12 cellular contexts compared by ENCODE assay signal in the genomic region with DNA sequence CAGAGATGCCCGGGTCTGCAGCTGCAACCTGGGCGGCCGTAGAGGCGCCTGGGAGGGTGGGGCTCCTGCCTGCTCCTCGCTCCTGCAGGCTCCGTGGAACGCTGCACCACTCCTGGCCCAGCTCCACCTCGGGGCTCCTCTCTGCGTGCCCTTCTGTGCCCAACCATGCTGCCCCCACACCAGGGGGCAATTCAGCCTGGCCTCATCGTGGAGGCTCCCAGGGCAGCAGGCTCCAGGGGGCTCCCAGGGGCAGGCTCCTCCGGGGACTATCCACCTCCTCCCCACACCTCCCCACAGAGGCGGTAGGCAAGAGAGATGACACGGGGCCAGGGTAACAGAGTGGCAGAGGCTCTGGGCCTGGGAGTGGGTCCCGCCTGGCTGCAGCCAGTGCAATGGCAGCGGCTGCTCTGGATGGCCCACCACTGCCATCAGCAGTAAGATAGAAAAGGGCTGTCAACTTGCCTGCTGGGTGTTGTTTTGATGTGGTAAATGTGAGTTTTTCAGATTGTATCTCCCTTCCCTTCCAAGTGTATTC. TPM values are rescaled to one million over a fixed set of nuclear protein-coding genes. Genes with fewer than 3 reads are reported as not detected.
DNase-seq lines count a peak whose midpoint lies in the region; ATAC-seq and TF ChIP-seq lines count a peak whose summit lies in the region.
"Had no signal": no experiment of that assay in that cellular context is flagged by ENCODE, and none has a peak within 500 bp of the region (broad histone marks: within the 10 kb centered on the region; RNA-seq: fewer than 3 reads in every experiment).

No MANE protein-coding gene starts in this region.

- ATAC-seq in sciatic nerve (peak; percentile 22), GM21529 (IDR thresholded peaks at IDR 0.05; ENCODE audit: unreplicated experiment) (no peak)

- peaks cover 91% of the 10 kb centered on the region for H3K4me1 Mint-ChIP-seq in activated naive CD8-positive, alpha-beta T cell (ENCODE audit: low read depth)

- DNase-seq in activated CD4-positive, alpha-beta T cell treated with anti-CD3 and anti-CD28 coated beads, Interleukin-2, amount 50 U/mL, for 4 hours, result peak; percentile 21 to 28
- DNase-seq in sciatic nerve (ENCODE audit: low spot score), result no peak
- DNase-seq in head of caudate nucleus, result no peak
- no peak for DNase-seq in kidney glomerular epithelial cell (lab: John Stamatoyannopoulos, UW)
- no peak for DNase-seq in iPS-NIHi11 (ENCODE audit: low spot score)
- DNase-seq: KG1 had no signal

- no peaks in the 10 kb centered on the region for H3K4me1 ChIP-seq in HEK293 (ENCODE audit: control insufficient read depth, insufficient read depth, low read length)

- no peak overlapping the region for H3K4me3 ChIP-seq in HEK293 (ENCODE audit: low read depth, low read length)
- H3K4me3 ChIP-seq: cardiac muscle cell, thoracic aorta had no signal

- no peaks in the 10 kb centered on the region for H3K27me3 Mint-ChIP-seq in activated naive CD8-positive, alpha-beta T cell

- H3K27ac Mint-ChIP-seq in activated naive CD8-positive, alpha-beta T cell, result peak overlapping the region; percentile 99

- H3K9me3 ChIP-seq in HEK293 (ENCODE audit: control insufficient read depth, insufficient read depth, low read depth, low read length), result no peaks in the 10 kb centered on the region
- H3K9me3 ChIP-seq: thoracic aorta had no signal

- intact Hi-C loops in sciatic nerve (cut with DNase I), result no loop called here
- intact Hi-C loops in head of caudate nucleus (cut with DNase I), result no loop called here

- peaks cover 6% of the 10 kb centered on the region for H3K36me3 Mint-ChIP-seq in activated naive CD8-positive, alpha-beta T cell

- peak overlapping the region; percentile 87 for H3K4me3 Mint-ChIP-seq in activated naive CD8-positive, alpha-beta T cell

- no peaks in the 10 kb centered on the region for H3K9me3 Mint-ChIP-seq in activated naive CD8-positive, alpha-beta T cell (ENCODE audit: low read depth)

- POLR2A ChIA-PET in HEK293 (lab: Yijun Ruan, JAX), result no interaction called here

- H3K27ac ChIP-seq in HEK293 (ENCODE audit: extremely low read depth, low read depth, low read length), result no peak overlapping the region
- H3K27ac ChIP-seq: cardiac muscle cell, RWPE1, thoracic aorta had no signal

- CTCF ChIA-PET in HEK293 (lab: Yijun Ruan, JAX), result interaction anchor here (0.7 to 0.8 kb wide), 2 partner anchors 127 to 244 kb away, joined by 3 to 4 read pairs; no protein-coding TSS in a partner anchor

- H3K36me3 ChIP-seq in HEK293 (ENCODE audit: control insufficient read depth in 2 of 2, insufficient read depth in 1 of 2, low read length in 2 of 2), result no peaks in the 10 kb centered on the region
- H3K36me3 ChIP-seq: cardiac muscle cell, thoracic aorta had no signal

- no peak for TF ChIP-seq CTCF in HEK293 (tag by site-specific recombination; IDR thresholded peaks at IDR 0.05)

TF ChIP-seq in HEK293, 187 proteins besides CTCF, POLR2A, EP300 and RAD21:
- no peak for TF ChIP-seq ZNF792 (tag by site-specific recombination; IDR thresholded peaks at IDR 0.05)
- TF ChIP-seq ZNF211 (tag by site-specific recombination; IDR thresholded peaks at IDR 0.05; ENCODE audit: low read depth), result no peak
- TF ChIP-seq ZSCAN16 (tag by site-specific recombination; IDR thresholded peaks at IDR 0.05), result no peak
- no peak for TF ChIP-seq HOXD13 (CRISPR knock-in tag; IDR thresholded peaks at IDR 0.05; ENCODE audit: borderline replicate concordance)
- TF ChIP-seq ZFP69B (tag by site-specific recombination; IDR thresholded peaks at IDR 0.05), result 0 out of 2 replicates have a peak, but pooled peaks have one; percentile 28
- no peak for TF ChIP-seq ZNF114 (tag by site-specific recombination; IDR thresholded peaks at IDR 0.05)
- no peak for TF ChIP-seq ZNF19 (tag by site-specific recombination; IDR thresholded peaks at IDR 0.05; ENCODE audit: low read depth)

RNA-seq across cellular contexts. Expression of gene LRRC8C, which starts 22.4 kb away (rescaled TPM):
- total RNA-seq in sciatic nerve, result 19.6 TPM

Comparison
In these comparisons a context has a peak if more than half of its experiments do, and no peak if none do; other contexts are left out.
1. DNase-seq: peak in activated CD4-positive, alpha-beta T cell treated with anti-CD3 and anti-CD28 coated beads, Interleukin-2, amount 50 U/mL, for 4 hours (2 of 2); none in sciatic nerve (single experiment), head of caudate nucleus (0 of 42), kidney glomerular epithelial cell (single experiment) and iPS-NIHi11 (single experiment).